ENCODE assay signal across 8 cellular contexts in genomic region chr12:131536766-131537165, GRCh38.
"Had no signal": no experiment of that assay in that cellular context is flagged by ENCODE, and none has a peak within 500 bp of the region (broad histone marks: within the 10 kb centered on the region; RNA-seq: fewer than 3 reads in every experiment).

No MANE protein-coding gene starts in this region.

- DNase-seq: mesenchymal stem cell, nucleus accumbens, thyroid gland, WERI-Rb-1 had no signal

- H3K9me3 Mint-ChIP-seq: activated naive CD4-positive, alpha-beta T cell treated with anti-CD3 and anti-CD28 coated beads, Interleukin-2, amount 10 ng/mL, durations not matched to agents 7 days and 5 days; activated T-helper 2 cell treated with anti-CD3 and anti-CD28 coated beads, Interferon-gamma antibody, Interleukin-2, Interleukin-4, amounts not matched to agents 10 μg/mL and 5 μg/mL and 100 μg/mL, durations not matched to agents 14 hours and 24 hours and 36 hours; natural killer cell treated with Interleukin-12 subunit alpha and Interleukin-12 subunit beta and Interleukin-15 and Interleukin-18, amount 100 ng/mL, for 72 hours had no signal

- H3K27me3 Mint-ChIP-seq: activated CD4-positive, alpha-beta memory T cell treated with anti-CD3 and anti-CD28 coated beads for 36 hours; activated naive CD4-positive, alpha-beta T cell treated with anti-CD3 and anti-CD28 coated beads, Interleukin-2, amount 10 ng/mL, durations not matched to agents 7 days and 5 days had no signal

- H3K4me3 Mint-ChIP-seq: activated CD4-positive, alpha-beta memory T cell treated with anti-CD3 and anti-CD28 coated beads for 36 hours; activated naive CD4-positive, alpha-beta T cell treated with anti-CD3 and anti-CD28 coated beads, Interleukin-2, amount 10 ng/mL, durations not matched to agents 7 days and 5 days; natural killer cell treated with Interleukin-12 subunit alpha and Interleukin-12 subunit beta and Interleukin-15 and Interleukin-18, amount 100 ng/mL, for 72 hours had no signal

- H3K27ac Mint-ChIP-seq: activated CD4-positive, alpha-beta memory T cell treated with anti-CD3 and anti-CD28 coated beads for 36 hours; activated naive CD4-positive, alpha-beta T cell treated with anti-CD3 and anti-CD28 coated beads, Interleukin-2, amount 10 ng/mL, durations not matched to agents 7 days and 5 days; activated T-helper 2 cell treated with anti-CD3 and anti-CD28 coated beads, Interferon-gamma antibody, Interleukin-2, Interleukin-4, amounts not matched to agents 10 μg/mL and 5 μg/mL and 100 μg/mL, durations not matched to agents 14 hours and 24 hours and 36 hours; natural killer cell treated with Interleukin-12 subunit alpha and Interleukin-12 subunit beta and Interleukin-15 and Interleukin-18, amount 100 ng/mL, for 72 hours had no signal

- ATAC-seq: natural killer cell treated with Interleukin-12 subunit alpha and Interleukin-12 subunit beta and Interleukin-15 and Interleukin-18, amount 100 ng/mL, for 72 hours had no signal

- H3K36me3 Mint-ChIP-seq: activated CD4-positive, alpha-beta memory T cell treated with anti-CD3 and anti-CD28 coated beads for 36 hours; activated naive CD4-positive, alpha-beta T cell treated with anti-CD3 and anti-CD28 coated beads, Interleukin-2, amount 10 ng/mL, durations not matched to agents 7 days and 5 days; natural killer cell treated with Interleukin-12 subunit alpha and Interleukin-12 subunit beta and Interleukin-15 and Interleukin-18, amount 100 ng/mL, for 72 hours had no signal
